8 cellular contexts compared by ENCODE assay signal in the genomic region with DNA sequence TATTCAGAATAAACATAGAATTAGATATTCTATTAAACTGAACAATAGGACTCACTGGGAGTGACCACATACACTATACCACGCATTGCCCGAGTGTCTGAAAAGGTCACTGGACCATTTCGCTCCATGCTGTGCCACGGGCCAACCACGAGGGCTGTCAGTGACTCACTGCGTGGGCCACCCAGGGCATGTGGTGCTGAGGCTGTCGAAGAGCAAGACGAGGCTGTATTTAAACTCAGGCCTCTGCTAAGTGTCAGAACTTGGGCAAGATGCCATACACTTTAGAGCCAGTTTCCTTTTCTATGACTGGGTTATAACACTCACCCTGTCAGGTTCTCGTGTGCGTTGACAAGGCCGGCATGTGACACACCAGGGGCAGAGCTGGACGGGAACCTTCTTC.
DNase-seq lines count a peak whose midpoint lies in the region; ATAC-seq, FAIRE-seq and TF ChIP-seq lines count a peak whose summit lies in the region.
"Not testable (repeated sequence)": the region's sequence is repeated elsewhere in the genome, so short reads cannot be mapped to it uniquely, and the experiment has no call there.

No MANE protein-coding gene starts in this region.

- H3K4me1 ChIP-seq in left ventricle myocardium inferior, result not testable (repeated sequence)

- CTCF ChIA-PET in activated CD8-positive, alpha-beta T cell treated with anti-CD3 and anti-CD28 coated beads for 36 hours (lab: Charles Lee), result not testable (repeated sequence)

- not testable (repeated sequence) for TF ChIP-seq CTCF in activated CD8-positive, alpha-beta T cell treated with anti-CD3 and anti-CD28 coated beads for 36 hours (IDR thresholded peaks at IDR 0.05); bronchial epithelial cell (IDR thresholded peaks at IDR 0.05; ENCODE audit: insufficient read depth, low read length, severe bottlenecking); fibroblast of pulmonary artery (IDR thresholded peaks at IDR 0.05; ENCODE audit: low read length, missing control alignments); left ventricle myocardium inferior (IDR thresholded peaks at IDR 0.05; ENCODE audit: borderline replicate concordance)

- H3K9me3 Mint-ChIP-seq in activated CD8-positive, alpha-beta T cell treated with anti-CD3 and anti-CD28 coated beads for 36 hours, result not testable (repeated sequence)

- FAIRE-seq in bronchial epithelial cell (lab: Jason Lieb, UNC), result not testable (repeated sequence)

- ATAC-seq in activated CD8-positive, alpha-beta T cell treated with anti-CD3 and anti-CD28 coated beads for 36 hours, result peak; percentile 24
- peak; percentile 80 for ATAC-seq in stimulated activated naive CD8-positive, alpha-beta T cell treated with anti-CD3 and anti-CD28 coated beads, Interleukin-15, Interleukin-2, amounts not matched to agents 100 U/mL and 50 U/mL, for 24 hours

- not testable (repeated sequence) for H3K9me3 ChIP-seq in MG63; left ventricle myocardium inferior (replicated peaks)

- H3K4me3 Mint-ChIP-seq in activated CD8-positive, alpha-beta T cell treated with anti-CD3 and anti-CD28 coated beads for 36 hours, result not testable (repeated sequence)

- H3K36me3 ChIP-seq in MG63; bronchial epithelial cell (ENCODE audit: control insufficient read depth, insufficient read depth, low read length); left ventricle myocardium inferior: not testable (repeated sequence)

- not testable (repeated sequence) for H3K4me1 Mint-ChIP-seq in activated CD8-positive, alpha-beta T cell treated with anti-CD3 and anti-CD28 coated beads for 36 hours (ENCODE audit: low read depth)

- not testable (repeated sequence) for H3K27me3 ChIP-seq in MG63; bronchial epithelial cell (ENCODE audit: control insufficient read depth, insufficient read depth, low read length); left ventricle myocardium inferior (ENCODE audit: low read depth)

- POLR2A ChIA-PET in activated CD8-positive, alpha-beta T cell treated with anti-CD3 and anti-CD28 coated beads for 36 hours (lab: Charles Lee), result not testable (repeated sequence)

- DNase-seq in A172 (ENCODE audit: low spot score), result peak; percentile 11
- DNase-seq in MG63, result peak; percentile 44
- DNase-seq in activated CD8-positive, alpha-beta T cell treated with anti-CD3 and anti-CD28 coated beads for 36 hours; left ventricle myocardium inferior; stimulated activated naive CD8-positive, alpha-beta T cell treated with anti-CD3 and anti-CD28 coated beads, Interleukin-15, Interleukin-2, amounts not matched to agents 100 U/mL and 50 U/mL, for 24 hours: not testable (repeated sequence)
- DNase-seq in bronchial epithelial cell (ENCODE audit: low read depth), result peak; percentile 30
- peak; percentile 35 for DNase-seq in fibroblast of pulmonary artery (ENCODE audit: low read depth)
- DNase-seq in myocyte (ENCODE audit: low read depth), result peak; percentile 45

- not testable (repeated sequence) for H3K4me3 ChIP-seq in MG63; bronchial epithelial cell (ENCODE audit: low read depth, low read length); fibroblast of pulmonary artery (replicated peaks; ENCODE audit: low read depth, low read length); left ventricle myocardium inferior

- intact Hi-C loops in activated CD8-positive, alpha-beta T cell treated with anti-CD3 and anti-CD28 coated beads for 36 hours (cut with micrococcal nuclease); left ventricle myocardium inferior (cut with micrococcal nuclease): not testable (repeated sequence)

- H3K27ac ChIP-seq in left ventricle myocardium inferior (replicated peaks), result peak overlapping the region; percentile 27

- H3K36me3 Mint-ChIP-seq in activated CD8-positive, alpha-beta T cell treated with anti-CD3 and anti-CD28 coated beads for 36 hours (ENCODE audit: low read depth), result not testable (repeated sequence)

- H3K27me3 Mint-ChIP-seq in activated CD8-positive, alpha-beta T cell treated with anti-CD3 and anti-CD28 coated beads for 36 hours, result not testable (repeated sequence)

- H3K27ac Mint-ChIP-seq in activated CD8-positive, alpha-beta T cell treated with anti-CD3 and anti-CD28 coated beads for 36 hours, result not testable (repeated sequence)
